Comparison of ENCODE assay signal across 9 cellular contexts in the genomic region with DNA sequence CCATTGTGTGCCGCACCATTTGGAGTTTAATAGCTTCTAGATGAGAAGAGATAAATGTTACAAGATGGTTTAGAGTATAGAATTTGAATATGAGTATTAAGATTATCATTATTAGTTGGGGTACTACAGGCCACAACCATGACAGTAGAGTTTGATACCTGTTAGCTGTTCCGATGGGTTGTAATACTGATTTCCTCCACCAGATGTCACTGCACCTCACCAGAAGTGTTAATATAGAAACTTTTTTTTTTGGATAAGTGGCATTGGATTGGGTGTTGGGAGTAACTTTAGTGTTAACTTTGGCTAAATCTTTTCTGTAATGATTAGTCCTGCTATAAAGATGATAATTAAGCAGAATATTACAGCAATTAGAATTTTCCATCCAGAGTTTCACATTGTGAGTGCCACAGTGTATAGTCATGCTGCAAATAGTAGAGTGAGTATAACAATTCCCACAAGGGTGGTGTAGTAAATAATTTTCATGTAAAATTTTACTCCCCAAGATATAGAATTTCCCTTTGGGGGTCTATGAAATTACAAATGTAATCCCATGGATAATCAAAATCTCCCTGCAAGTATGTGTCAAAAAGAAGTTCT. TPM values are rescaled to one million over a fixed set of nuclear protein-coding genes. Genes with fewer than 3 reads are reported as not detected.
DNase-seq lines count a peak whose midpoint lies in the region; ATAC-seq and TF ChIP-seq lines count a peak whose summit lies in the region.
"Had no signal": no experiment of that assay in that cellular context is flagged by ENCODE, and none has a peak within 500 bp of the region (broad histone marks: within the 10 kb centered on the region; RNA-seq: fewer than 3 reads in every experiment).

No MANE protein-coding gene starts in this region.

- no peaks in the 10 kb centered on the region for H3K27me3 Mint-ChIP-seq in activated naive CD4-positive, alpha-beta T cell treated with anti-CD3 and anti-CD28 coated beads, Interleukin-2, amount 10 ng/mL, durations not matched to agents 7 days and 5 days

- H3K4me3 ChIP-seq in epithelial cell of esophagus (ENCODE audit: low read length) (no peak overlapping the region), sigmoid colon (no peak overlapping the region)

- no peak overlapping the region for H3K4me3 Mint-ChIP-seq in activated naive CD4-positive, alpha-beta T cell treated with anti-CD3 and anti-CD28 coated beads, Interleukin-2, amount 10 ng/mL, durations not matched to agents 7 days and 5 days
- H3K4me3 Mint-ChIP-seq: brain had no signal

- intact Hi-C loops in sigmoid colon (cut with DNase I), result no loop called here

- TF ChIP-seq EP300 in sigmoid colon (IDR thresholded peaks at IDR 0.05), result no peak

- no peaks in the 10 kb centered on the region for H3K4me1 ChIP-seq in sigmoid colon

- H3K27ac ChIP-seq in sigmoid colon, result no peak overlapping the region

- H3K27me3 ChIP-seq in sigmoid colon, result no peaks in the 10 kb centered on the region

- CTCF ChIA-PET in activated naive CD4-positive, alpha-beta T cell treated with anti-CD3 and anti-CD28 coated beads, Interleukin-2, amount 10 ng/mL, durations not matched to agents 7 days and 5 days (lab: Charles Lee), result interaction anchor here (1.1 to 1.6 kb wide), 6 partner anchors 15 to 94 kb away, joined by 3 to 6 read pairs (median 4); no protein-coding TSS in a partner anchor

- no peak overlapping the region for H3K27ac Mint-ChIP-seq in activated naive CD4-positive, alpha-beta T cell treated with anti-CD3 and anti-CD28 coated beads, Interleukin-2, amount 10 ng/mL, durations not matched to agents 7 days and 5 days
- H3K27ac Mint-ChIP-seq: brain had no signal

- peaks cover 1% of the 10 kb centered on the region for H3K36me3 Mint-ChIP-seq in activated naive CD4-positive, alpha-beta T cell treated with anti-CD3 and anti-CD28 coated beads, Interleukin-2, amount 10 ng/mL, durations not matched to agents 7 days and 5 days
- H3K36me3 Mint-ChIP-seq: brain had no signal

- no peak for ATAC-seq in HG02852 (IDR thresholded peaks at IDR 0.05; ENCODE audit: unreplicated experiment)

- H3K4me1 Mint-ChIP-seq in activated naive CD4-positive, alpha-beta T cell treated with anti-CD3 and anti-CD28 coated beads, Interleukin-2, amount 10 ng/mL, durations not matched to agents 7 days and 5 days, result no peaks in the 10 kb centered on the region
- H3K4me1 Mint-ChIP-seq: brain had no signal

- DNase-seq in activated naive CD4-positive, alpha-beta T cell treated with anti-CD3 and anti-CD28 coated beads, Interleukin-2, amount 10 ng/mL, durations not matched to agents 7 days and 5 days, result peak; percentile 35
- no peak for DNase-seq in activated naive CD4-positive, alpha-beta T cell treated with anti-CD3 and anti-CD28 coated beads, Interleukin-2, amount 50 U/mL, for 16 hours
- peak; percentile 36 for DNase-seq in NCI-H1048 (lab: John Stamatoyannopoulos, UW)
- DNase-seq in epithelial cell of esophagus (ENCODE audit: low read depth), result peak; percentile 41
- DNase-seq in sigmoid colon, result no peak
- no peak for DNase-seq in NCI-H446 treated with DMSO at 0.1 percent for 48 hours (lab: John Stamatoyannopoulos, UW)
- no peak for DNase-seq in NCI-H187 treated with DMSO at 0.1 percent for 48 hours (lab: John Stamatoyannopoulos, UW)

- no peaks in the 10 kb centered on the region for H3K36me3 ChIP-seq in sigmoid colon

- no peaks in the 10 kb centered on the region for H3K9me3 ChIP-seq in sigmoid colon

- TF ChIP-seq POLR2A in sigmoid colon (IDR thresholded peaks at IDR 0.05), result no peak

- H3K9me3 Mint-ChIP-seq in activated naive CD4-positive, alpha-beta T cell treated with anti-CD3 and anti-CD28 coated beads, Interleukin-2, amount 10 ng/mL, durations not matched to agents 7 days and 5 days, result peaks cover 25% of the 10 kb centered on the region

- 83 to 89% methylated on average over 2 of the region's 2 CpGs for WGBS in sigmoid colon, 2 donors

- peak; percentile 65 for TF ChIP-seq CTCF in epithelial cell of esophagus (IDR thresholded peaks at IDR 0.05; ENCODE audit: insufficient read depth, low read depth, low read length, missing control alignments)
- TF ChIP-seq CTCF in sigmoid colon (IDR thresholded peaks at IDR 0.05), result peak in 3 of 4 experiments; percentile 44 to 65 (median 50)

RNA-seq across cellular contexts. Expression of a gene that starts 56.3 kb away (rescaled TPM):
- total RNA-seq in sigmoid colon, result not detected
- not detected for polyA plus RNA-seq in sigmoid colon

Comparison
In these comparisons a context has a peak if more than half of its experiments do, and no peak if none do; other contexts are left out.
1. DNase-seq: peak in activated naive CD4-positive, alpha-beta T cell treated with anti-CD3 and anti-CD28 coated beads, Interleukin-2, amount 10 ng/mL, durations not matched to agents 7 days and 5 days (single experiment), NCI-H1048 (single experiment) and epithelial cell of esophagus (single experiment); none in activated naive CD4-positive, alpha-beta T cell treated with anti-CD3 and anti-CD28 coated beads, Interleukin-2, amount 50 U/mL, for 16 hours (single experiment), sigmoid colon (single experiment), NCI-H446 treated with DMSO at 0.1 percent for 48 hours (single experiment) and NCI-H187 treated with DMSO at 0.1 percent for 48 hours (single experiment).